In genomic region chr17:7923290-7923628, GRCh38 we compare ENCODE assay signal across 9 cellular contexts. TPM values are rescaled to one million over a fixed set of nuclear protein-coding genes. Genes with fewer than 3 reads are reported as not detected.
DNase-seq lines count a peak whose midpoint lies in the region; ATAC-seq, FAIRE-seq and TF ChIP-seq lines count a peak whose summit lies in the region.
"Had no signal": no experiment of that assay in that cellular context is flagged by ENCODE, and none has a peak within 500 bp of the region (broad histone marks: within the 10 kb centered on the region; RNA-seq: fewer than 3 reads in every experiment).

No MANE protein-coding gene starts in this region.

- peaks cover 45% of the 10 kb centered on the region for H3K4me1 Mint-ChIP-seq in dendritic cell treated with granulocyte-macrophage colony-stimulating factor and Interleukin-4, amounts not matched to agents 40 ng/mL and 50 ng/mL, for 4 days (ENCODE audit: low read depth)

- DNase-seq in heart left ventricle (peak in 1 of 5 donors; percentile 56), Right ventricle myocardium superior (no peak), uterus (peak in 1 of 2 donors; percentile 23), GM19239 (ENCODE audit: insufficient read length, low spot score) (no peak), NCI-H1694 treated with DMSO at 0.1 percent for 48 hours (lab: John Stamatoyannopoulos, UW) (no peak)
- no peak for DNase-seq in activated CD4-positive, alpha-beta T cell treated with anti-CD3 and anti-CD28 coated beads for 48 hours
- DNase-seq: NCI-H524 treated with DMSO at 0.1 percent for 48 hours had no signal

- H3K4me3 ChIP-seq in heart left ventricle (peak overlapping the region in 11 of 12 donors; percentile 9 to 61 (median 52)), muscle layer of duodenum (ENCODE audit: low read depth in 1 of 2, low read length in 2 of 2) (peak overlapping the region; percentile 61 to 69), uterus (peak overlapping the region; percentile 19 to 39)

- WGBS in heart left ventricle, 4 donors: 63 to 78% (median 68%) methylated on average over 8 to 13 of the region's 13 CpGs

- ATAC-seq in heart left ventricle (peak in 2 of 4 donors; percentile 10 to 23), Right ventricle myocardium superior (ENCODE audit: poor library complexity) (no peak)

- H3K27me3 Mint-ChIP-seq in dendritic cell treated with granulocyte-macrophage colony-stimulating factor and Interleukin-4, amounts not matched to agents 40 ng/mL and 50 ng/mL, for 4 days: no peaks in the 10 kb centered on the region

- peak overlapping the region; percentile 75 for H3K4me3 Mint-ChIP-seq in dendritic cell treated with granulocyte-macrophage colony-stimulating factor and Interleukin-4, amounts not matched to agents 40 ng/mL and 50 ng/mL, for 4 days

- peak overlapping the region in 10 of 12 donors; percentile 25 to 81 (median 71) for H3K27ac ChIP-seq in heart left ventricle
- no peak overlapping the region for H3K27ac ChIP-seq in muscle layer of duodenum (ENCODE audit: low read length)
- H3K27ac ChIP-seq in uterus: peak overlapping the region; percentile 78 to 82

- FAIRE-seq in GM19239 (lab: Jason Lieb, UNC): no peak

- H3K36me3 ChIP-seq in heart left ventricle (no peaks in the 10 kb centered on the region), muscle layer of duodenum (ENCODE audit: control insufficient read depth in 1 of 2, insufficient read depth in 2 of 2, low read length in 2 of 2) (no peaks in the 10 kb centered on the region), uterus (no peaks in the 10 kb centered on the region)

- H3K4me1 ChIP-seq in heart left ventricle: peaks cover 0 to 15% (median 9%) of the 10 kb centered on the region in 12 donors
- peaks cover 3 to 12% of the 10 kb centered on the region in 2 donors for H3K4me1 ChIP-seq in muscle layer of duodenum (ENCODE audit: control insufficient read depth in 1 of 2, insufficient read depth in 2 of 2, low read length in 2 of 2)
- H3K4me1 ChIP-seq in uterus: no peaks in the 10 kb centered on the region

- intact Hi-C loops in heart left ventricle (cut with DNase I) (no loop called here), Right ventricle myocardium superior (cut with DNase I) (no loop called here), uterus (cut with DNase I; ENCODE audit: low total_unique reads) (no loop called here)
- intact Hi-C loops in dendritic cell treated with granulocyte-macrophage colony-stimulating factor and Interleukin-4, amounts not matched to agents 40 ng/mL and 50 ng/mL, for 4 days (cut with micrococcal nuclease): no loop called here

- H3K27ac Mint-ChIP-seq in dendritic cell treated with granulocyte-macrophage colony-stimulating factor and Interleukin-4, amounts not matched to agents 40 ng/mL and 50 ng/mL, for 4 days: peak overlapping the region; percentile 84

- peaks cover 12% of the 10 kb centered on the region for H3K36me3 Mint-ChIP-seq in dendritic cell treated with granulocyte-macrophage colony-stimulating factor and Interleukin-4, amounts not matched to agents 40 ng/mL and 50 ng/mL, for 4 days (ENCODE audit: low read depth)

- no peaks in the 10 kb centered on the region for H3K9me3 Mint-ChIP-seq in dendritic cell treated with granulocyte-macrophage colony-stimulating factor and Interleukin-4, amounts not matched to agents 40 ng/mL and 50 ng/mL, for 4 days

- TF ChIP-seq CTCF in heart left ventricle (IDR thresholded peaks at IDR 0.05) (no peak), uterus (IDR thresholded peaks at IDR 0.05) (no peak)

- H3K27me3 ChIP-seq in heart left ventricle (no peaks in the 10 kb centered on the region), muscle layer of duodenum (ENCODE audit: low read depth, low read length) (no peaks in the 10 kb centered on the region), uterus (no peaks in the 10 kb centered on the region)

- TF ChIP-seq POLR2A in heart left ventricle (IDR thresholded peaks at IDR 0.05) (no peak), uterus (IDR thresholded peaks at IDR 0.05) (no peak)

- H3K9me3 ChIP-seq in heart left ventricle (no peaks in the 10 kb centered on the region), muscle layer of duodenum (ENCODE audit: control insufficient read depth in 1 of 2, low read length in 2 of 2) (no peaks in the 10 kb centered on the region), uterus (no peaks in the 10 kb centered on the region)

RNA-seq across cellular contexts. Expression of gene KCNAB3, which starts 6.4 kb away (rescaled TPM):
- 1 to 10 TPM in 2 of 9 donors, under 1 TPM in 5, not detected in 2; 0.19 to 1.7 (median 0.38) TPM for total RNA-seq in heart left ventricle
- polyA plus RNA-seq in heart left ventricle: under 1 TPM; 0.22 to 0.88 TPM
- 0.38 TPM for total RNA-seq in Right ventricle myocardium superior
- 10 to 100 TPM in 2 of 4 donors, 1 to 10 TPM in 1, not detected in 1; 3.4 to 32.7 (median 19.5) TPM for total RNA-seq in uterus

RNA-seq across cellular contexts. Expression of gene RNF227, which starts 7.2 kb away (rescaled TPM):
- total RNA-seq in heart left ventricle: 1 to 10 TPM in 5 of 9 donors, under 1 TPM in 4; 0.51 to 4.9 (median 1.1) TPM
- under 1 TPM; 0.79 to 0.88 TPM for polyA plus RNA-seq in heart left ventricle
- 0.78 TPM for total RNA-seq in Right ventricle myocardium superior
- total RNA-seq in uterus: 1 to 10 TPM in 3 of 4 donors, under 1 TPM in 1; under 0.01 to 9.8 (median 5.3) TPM

RNA-seq across cellular contexts. Expression of gene TRAPPC1, which starts 8.5 kb away (rescaled TPM):
- 100 to 1,000 TPM in 6 of 9 donors, 10 to 100 TPM in 3; 60.8 to 170 (median 125) TPM for total RNA-seq in heart left ventricle
- 100 to 1,000 TPM; 136 to 156 TPM for polyA plus RNA-seq in heart left ventricle
- 110 TPM for total RNA-seq in Right ventricle myocardium superior
- total RNA-seq in uterus: 10 to 100 TPM; 24.1 to 67.5 (median 27.8) TPM

RNA-seq across cellular contexts. Expression of gene CNTROB, which starts 8.7 kb away (rescaled TPM):
- total RNA-seq in heart left ventricle (10 to 100 TPM in 4 of 9 donors, 1 to 10 TPM in 5; 7.9 to 19.2 (median 9.7) TPM), Right ventricle myocardium superior (8.8 TPM), uterus (10 to 100 TPM in 3 of 4 donors, 1 to 10 TPM in 1; 7.1 to 58.5 (median 26.1) TPM)
- 10 to 100 TPM; 11.2 to 15.4 TPM for polyA plus RNA-seq in heart left ventricle

RNA-seq across cellular contexts. Expression of gene CHD3, which starts 34.7 kb away (rescaled TPM):
- total RNA-seq in heart left ventricle (10 to 100 TPM in 6 of 9 donors, 1 to 10 TPM in 3; 6.7 to 30.6 (median 13.6) TPM), Right ventricle myocardium superior (13.7 TPM), uterus (100 to 1,000 TPM in 3 of 4 donors, 10 to 100 TPM in 1; 81.0 to 165 (median 133) TPM)
- polyA plus RNA-seq in heart left ventricle: 10 to 100 TPM; 17.5 to 17.9 TPM
